In genomic region chr5:54990751-54991349, GRCh38 we compare ENCODE assay signal across 11 cellular contexts. TPM values are rescaled to one million over a fixed set of nuclear protein-coding genes. Genes with fewer than 3 reads are reported as not detected.
DNase-seq lines count a peak whose midpoint lies in the region; ATAC-seq and TF ChIP-seq lines count a peak whose summit lies in the region.
"Had no signal": no experiment of that assay in that cellular context is flagged by ENCODE, and none has a peak within 500 bp of the region (broad histone marks: within the 10 kb centered on the region; RNA-seq: fewer than 3 reads in every experiment).

No MANE protein-coding gene starts in this region.

- H3K36me3 Mint-ChIP-seq in type B pancreatic cell, result no peaks in the 10 kb centered on the region

- peak overlapping the region; percentile 73 for H3K27ac Mint-ChIP-seq in type B pancreatic cell

- H3K36me3 ChIP-seq in sigmoid colon, result no peaks in the 10 kb centered on the region

- no peak for TF ChIP-seq EP300 in sigmoid colon (IDR thresholded peaks at IDR 0.05)

- intact Hi-C loops in sigmoid colon (cut with DNase I), result no loop called here

- H3K4me3 Mint-ChIP-seq in type B pancreatic cell, result no peak overlapping the region

- no peaks in the 10 kb centered on the region for H3K27me3 ChIP-seq in sigmoid colon

- H3K4me3 ChIP-seq in foreskin fibroblast (ENCODE audit: low read depth in 1 of 2, low read length in 2 of 2) (no peak overlapping the region), sigmoid colon (no peak overlapping the region)

- no peak for ATAC-seq in esophagus mucosa

- WGBS in sigmoid colon, 2 donors, result 36 to 63% methylated on average over 3 of the region's 3 CpGs

- DNase-seq in HCEC 1CT, result peak; percentile 92
- DNase-seq in amniotic epithelial cell (ENCODE audit: low read depth), result peak; percentile 27
- peak; percentile 81 to 90 for DNase-seq in foreskin fibroblast
- DNase-seq in type B pancreatic cell (ENCODE audit: extremely low spot score, unreplicated experiment), result no peak
- no peak for DNase-seq in DMS53 (lab: John Stamatoyannopoulos, UW)
- DNase-seq in sigmoid colon, result no peak
- DNase-seq: NCI-H1092, NCI-H526, nucleus accumbens had no signal

- peaks cover 4% of the 10 kb centered on the region for H3K4me1 Mint-ChIP-seq in type B pancreatic cell (ENCODE audit: unreplicated experiment)

- no peak overlapping the region for H3K27ac ChIP-seq in sigmoid colon

- H3K9me3 Mint-ChIP-seq in type B pancreatic cell, result no peaks in the 10 kb centered on the region

- TF ChIP-seq CTCF in foreskin fibroblast (IDR thresholded peaks at IDR 0.05; ENCODE audit: low read depth, low read length) (no peak), type B pancreatic cell (conservative IDR thresholded peaks at IDR 0.05) (no peak), sigmoid colon (IDR thresholded peaks at IDR 0.05) (no peak)

- H3K4me1 ChIP-seq in sigmoid colon, result no peaks in the 10 kb centered on the region

- TF ChIP-seq POLR2A in sigmoid colon (IDR thresholded peaks at IDR 0.05), result no peak

- H3K27me3 Mint-ChIP-seq in type B pancreatic cell, result peaks cover 14% of the 10 kb centered on the region

- no peaks in the 10 kb centered on the region for H3K9me3 ChIP-seq in sigmoid colon

RNA-seq across cellular contexts. Expression of gene ESM1, which starts 5.5 kb away (rescaled TPM):
- total RNA-seq in type B pancreatic cell (ENCODE audit: low replicate concordance) (0.17 and 0.29 TPM in 2 replicates), esophagus mucosa (not detected), sigmoid colon (not detected)
- under 1 TPM in 1 of 3 donors, not detected in 2; 0.26 TPM for polyA plus RNA-seq in sigmoid colon

RNA-seq across cellular contexts. Expression of gene GZMK, which starts 33.2 kb away (rescaled TPM):
- total RNA-seq in type B pancreatic cell (ENCODE audit: low replicate concordance) (not detected in 2 replicates), esophagus mucosa (not detected), sigmoid colon (under 1 TPM in 3 of 4 donors, not detected in 1; 0.36 to 0.99 (median 0.83) TPM)
- polyA plus RNA-seq in sigmoid colon, result 1 to 10 TPM in 2 of 3 donors, not detected in 1; 1.4 to 6.6 TPM
- total RNA-seq: temporal lobe had no signal

Comparison
In these comparisons a context has a peak if more than half of its experiments do, and no peak if none do; other contexts are left out.
1. DNase-seq: peak in HCEC 1CT (single experiment), amniotic epithelial cell (single experiment) and foreskin fibroblast (2 of 2); none in type B pancreatic cell (single experiment), DMS53 (single experiment) and sigmoid colon (single experiment).